11 cellular contexts compared by ENCODE assay signal in genomic region chr22:41410311-41410751, GRCh38. TPM values are rescaled to one million over a fixed set of nuclear protein-coding genes. Genes with fewer than 3 reads are reported as not detected.
DNase-seq lines count a peak whose midpoint lies in the region; ATAC-seq and TF ChIP-seq lines count a peak whose summit lies in the region.
"Had no signal": no experiment of that assay in that cellular context is flagged by ENCODE, and none has a peak within 500 bp of the region (broad histone marks: within the 10 kb centered on the region; RNA-seq: fewer than 3 reads in every experiment).

No MANE protein-coding gene starts in this region.

- H3K4me1 ChIP-seq in muscle layer of colon (ENCODE audit: insufficient read depth, low read length) (peaks cover 45% of the 10 kb centered on the region), transverse colon (peaks cover 28 to 36% (median 35%) of the 10 kb centered on the region in 4 donors), neural progenitor cell (peaks cover 17% of the 10 kb centered on the region)

- no peak overlapping the region for H3K4me3 ChIP-seq in muscle layer of colon (ENCODE audit: low read depth in 1 of 2, low read length in 2 of 2)
- no peak overlapping the region for H3K4me3 ChIP-seq in transverse colon
- H3K4me3 ChIP-seq in neural progenitor cell = no peak overlapping the region

- POLR2A ChIA-PET in activated CD4-positive, alpha-beta T cell treated with anti-CD3 and anti-CD28 coated beads, Interleukin-2, amount 10 ng/mL, durations not matched to agents 7 days and 5 days (lab: Charles Lee) = no interaction called here

- H3F3A ChIP-seq in neural progenitor cell (ENCODE audit: low read depth) = peaks cover 27% of the 10 kb centered on the region

- CTCF ChIA-PET in activated CD4-positive, alpha-beta T cell treated with anti-CD3 and anti-CD28 coated beads, Interleukin-2, amount 10 ng/mL, durations not matched to agents 7 days and 5 days (lab: Charles Lee) = interaction anchor here (0.7 to 2.8 kb wide), 3 partner anchors 7 to 237 kb away, joined by 3 to 10 read pairs (median 3); no protein-coding TSS in a partner anchor

- H3K27ac ChIP-seq in muscle layer of colon (ENCODE audit: low read depth, low read length) (peak overlapping the region; percentile 78), transverse colon (peak overlapping the region; percentile 97 to 99 (median 99)), neural progenitor cell (no peak overlapping the region)

- H3K27ac Mint-ChIP-seq in activated CD4-positive, alpha-beta T cell treated with anti-CD3 and anti-CD28 coated beads, Interleukin-2, amount 10 ng/mL, durations not matched to agents 7 days and 5 days = peak overlapping the region; percentile 63
- H3K27ac Mint-ChIP-seq in chondrocyte (ENCODE audit: unreplicated experiment) = peak overlapping the region; percentile 49
- H3K27ac Mint-ChIP-seq in neural progenitor cell = no peak overlapping the region

- H3K27me3 Mint-ChIP-seq in activated CD4-positive, alpha-beta T cell treated with anti-CD3 and anti-CD28 coated beads, Interleukin-2, amount 10 ng/mL, durations not matched to agents 7 days and 5 days = no peaks in the 10 kb centered on the region
- H3K27me3 Mint-ChIP-seq in chondrocyte (ENCODE audit: low read depth) (no peaks in the 10 kb centered on the region), neural progenitor cell (ENCODE audit: insufficient read depth, low read depth) (peaks cover 6% of the 10 kb centered on the region)

- WGBS in transverse colon (ENCODE audit: low coverage in 1 of 2), 2 donors = 77% methylated on average over 7 of the region's 7 CpGs; no CpG with 5 or more reads in 1 of the 2 donors

- TF ChIP-seq EP300 in transverse colon (IDR thresholded peaks at IDR 0.05; ENCODE audit: low read depth) = peak; percentile 87

- H3K4me1 Mint-ChIP-seq in activated CD4-positive, alpha-beta T cell treated with anti-CD3 and anti-CD28 coated beads, Interleukin-2, amount 10 ng/mL, durations not matched to agents 7 days and 5 days = peaks cover 26% of the 10 kb centered on the region
- H3K4me1 Mint-ChIP-seq in chondrocyte (ENCODE audit: low read depth) (peaks cover 25% of the 10 kb centered on the region), neural progenitor cell (peaks cover 23% of the 10 kb centered on the region)

- H3K27me3 ChIP-seq in muscle layer of colon (ENCODE audit: control insufficient read depth in 1 of 2, insufficient read depth in 2 of 2, low read length in 2 of 2) (no peaks in the 10 kb centered on the region), transverse colon (no peaks in the 10 kb centered on the region), neural progenitor cell (no peaks in the 10 kb centered on the region)

- no peak for ATAC-seq in GM19463 (IDR thresholded peaks at IDR 0.05; ENCODE audit: unreplicated experiment)

- H3K4me3 Mint-ChIP-seq in activated CD4-positive, alpha-beta T cell treated with anti-CD3 and anti-CD28 coated beads, Interleukin-2, amount 10 ng/mL, durations not matched to agents 7 days and 5 days = no peak overlapping the region
- H3K4me3 Mint-ChIP-seq in chondrocyte (ENCODE audit: unreplicated experiment) (no peak overlapping the region), neural progenitor cell (no peak overlapping the region)

- no peak for DNase-seq in activated CD4-positive, alpha-beta T cell treated with anti-CD3 and anti-CD28 coated beads, Interleukin-2, amount 10 ng/mL, durations not matched to agents 7 days and 5 days
- DNase-seq in activated CD4-positive, alpha-beta T cell treated with anti-CD3 and anti-CD28 coated beads for 4 hours = no peak
- no peak for DNase-seq in chondrocyte (ENCODE audit: low spot score)
- no peak for DNase-seq in transverse colon
- no peak for DNase-seq in NOMO-1 treated with DMSO at 0.1 percent for 48 hours (lab: John Stamatoyannopoulos, UW; ENCODE audit: unreplicated experiment)
- no peak for DNase-seq in neural progenitor cell (ENCODE audit: low spot score)
- DNase-seq: EL, NCI-H1048, posterior cingulate gyrus had no signal

- H3K9ac ChIP-seq in muscle layer of colon (ENCODE audit: low read length) (peak overlapping the region; percentile 19), neural progenitor cell (no peak overlapping the region)

- peaks cover 20% of the 10 kb centered on the region for H3K79me2 ChIP-seq in neural progenitor cell (ENCODE audit: low read depth)

- in situ Hi-C loops in transverse colon (cut with MboI; ENCODE audit: low pct_ligation_motif_present in 1 of 4, low pct_unique_long_range_greater_than_20kb in 1 of 4, low sequenced_read_pairs in 3 of 4) = no loop called here

- H3K9me3 Mint-ChIP-seq in activated CD4-positive, alpha-beta T cell treated with anti-CD3 and anti-CD28 coated beads, Interleukin-2, amount 10 ng/mL, durations not matched to agents 7 days and 5 days = no peaks in the 10 kb centered on the region
- H3K9me3 Mint-ChIP-seq in chondrocyte (ENCODE audit: low read depth) = no peaks in the 10 kb centered on the region
- H3K9me3 Mint-ChIP-seq in neural progenitor cell = no peaks in the 10 kb centered on the region

- no peaks in the 10 kb centered on the region for H4K20me1 ChIP-seq in neural progenitor cell (ENCODE audit: low read depth)

- no peak for TF ChIP-seq POLR2A in transverse colon (IDR thresholded peaks at IDR 0.05)

- intact Hi-C loops in transverse colon (cut with DNase I; ENCODE audit: low total_unique reads) = no loop called here

- no peaks in the 10 kb centered on the region for H3K36me3 ChIP-seq in muscle layer of colon (ENCODE audit: insufficient read depth, low read length)
- no peaks in the 10 kb centered on the region for H3K36me3 ChIP-seq in transverse colon
- H3K36me3 ChIP-seq in neural progenitor cell = no peaks in the 10 kb centered on the region

- H3K4me2 ChIP-seq in neural progenitor cell = no peak overlapping the region

- H2AFZ ChIP-seq in neural progenitor cell (replicated peaks) = no peak overlapping the region

- TF ChIP-seq CTCF in chondrocyte (IDR thresholded peaks at IDR 0.05) = no peak
- no peak for TF ChIP-seq CTCF in transverse colon (IDR thresholded peaks at IDR 0.05)
- TF ChIP-seq CTCF in neural progenitor cell (IDR thresholded peaks at IDR 0.05) = no peak

- peaks cover 3% of the 10 kb centered on the region for H3K36me3 Mint-ChIP-seq in activated CD4-positive, alpha-beta T cell treated with anti-CD3 and anti-CD28 coated beads, Interleukin-2, amount 10 ng/mL, durations not matched to agents 7 days and 5 days (ENCODE audit: low read depth)
- H3K36me3 Mint-ChIP-seq in chondrocyte (ENCODE audit: low read depth) (no peaks in the 10 kb centered on the region), neural progenitor cell (no peaks in the 10 kb centered on the region)

- H3K9me3 ChIP-seq in muscle layer of colon (ENCODE audit: low read length) (no peaks in the 10 kb centered on the region), transverse colon (no peaks in the 10 kb centered on the region), neural progenitor cell (ENCODE audit: low read depth) (no peaks in the 10 kb centered on the region)

RNA-seq across cellular contexts. Expression of gene TEF, which starts 28.6 kb away (rescaled TPM):
- 1 to 10 TPM; 3.4 to 4.7 TPM for total RNA-seq in activated CD4-positive, alpha-beta T cell treated with anti-CD3 and anti-CD28 coated beads, Interleukin-2, amount 10 ng/mL, durations not matched to agents 7 days and 5 days
- total RNA-seq in chondrocyte (3.2 to 5.9 TPM (median 3.6 TPM) in 3 replicates), transverse colon (10 to 100 TPM; 22.9 to 47.9 (median 34.0) TPM), neural progenitor cell (ENCODE audit: low replicate concordance) (11.0 and 17.2 TPM in 2 replicates)

RNA-seq across cellular contexts. Expression of gene TOB2, which starts 36.3 kb away (rescaled TPM):
- 10 to 100 TPM; 31.4 to 35.1 TPM for total RNA-seq in activated CD4-positive, alpha-beta T cell treated with anti-CD3 and anti-CD28 coated beads, Interleukin-2, amount 10 ng/mL, durations not matched to agents 7 days and 5 days
- 37.7 to 42.0 TPM (median 40.8 TPM) in 3 replicates for total RNA-seq in chondrocyte
- 10 to 100 TPM; 22.7 to 64.0 (median 49.7) TPM for total RNA-seq in transverse colon
- total RNA-seq in neural progenitor cell (ENCODE audit: low replicate concordance) = 23.4 and 37.7 TPM in 2 replicates

RNA-seq across cellular contexts. Expression of gene PHF5A, which starts 58.2 kb away (rescaled TPM):
- total RNA-seq in activated CD4-positive, alpha-beta T cell treated with anti-CD3 and anti-CD28 coated beads, Interleukin-2, amount 10 ng/mL, durations not matched to agents 7 days and 5 days = 10 to 100 TPM; 63.6 to 64.8 TPM
- total RNA-seq in chondrocyte (22.5 to 32.4 TPM (median 26.8 TPM) in 3 replicates), transverse colon (10 to 100 TPM in 3 of 4 donors, 1 to 10 TPM in 1; 3.0 to 33.9 (median 25.0) TPM), neural progenitor cell (ENCODE audit: low replicate concordance) (106 and 114 TPM in 2 replicates)

RNA-seq across cellular contexts. Expression of gene ACO2, which starts 58.6 kb away (rescaled TPM):
- 10 to 100 TPM; 73.4 to 77.9 TPM for total RNA-seq in activated CD4-positive, alpha-beta T cell treated with anti-CD3 and anti-CD28 coated beads, Interleukin-2, amount 10 ng/mL, durations not matched to agents 7 days and 5 days
- total RNA-seq in chondrocyte (60.9 to 85.6 TPM (median 62.4 TPM) in 3 replicates), transverse colon (100 to 1,000 TPM; 164 to 351 (median 255) TPM), neural progenitor cell (ENCODE audit: low replicate concordance) (36.6 and 61.8 TPM in 2 replicates)
